22 cellular contexts compared by ENCODE assay signal in genomic region chr10:97582169-97582568, GRCh38. TPM values are rescaled to one million over a fixed set of nuclear protein-coding genes. Genes with fewer than 3 reads are reported as not detected.
A peak's percentile ranks its signal among the peaks of the same experiment; 100 is the strongest.
DNase-seq lines count a peak whose midpoint lies in the region; ATAC-seq and TF ChIP-seq lines count a peak whose summit lies in the region.
"Had no signal": no experiment of that assay in that cellular context is flagged by ENCODE, and none has a peak within 500 bp of the region (broad histone marks: within the 10 kb centered on the region; RNA-seq: fewer than 3 reads in every experiment).

No MANE protein-coding gene starts in this region.

- H3K4me3 ChIP-seq in left ventricle myocardium inferior = no peak overlapping the region
- no peak overlapping the region for H3K4me3 ChIP-seq in heart right ventricle
- no peak overlapping the region for H3K4me3 ChIP-seq in spleen
- H3K4me3 ChIP-seq: BLaER1, GM23338 had no signal

- TF ChIP-seq CTCF in left ventricle myocardium inferior (IDR thresholded peaks at IDR 0.05; ENCODE audit: borderline replicate concordance) (no peak), heart right ventricle (IDR thresholded peaks at IDR 0.05) (no peak), RWPE1 (conservative IDR thresholded peaks at IDR 0.05; ENCODE audit: low read depth) (no peak), spleen (IDR thresholded peaks at IDR 0.05 in 8 of 11, conservative IDR thresholded peaks at IDR 0.05 in 3 of 11) (no peak)

- no peak for ATAC-seq in heart right ventricle
- ATAC-seq: GM23338, HCT116 had no signal

- no peak for DNase-seq in left ventricle myocardium inferior
- no peak for DNase-seq in heart right ventricle
- no peak for DNase-seq in RWPE1 (ENCODE audit: low spot score)
- DNase-seq in posterior vena cava (ENCODE audit: low spot score) = peak; percentile 62
- DNase-seq in spleen = peak; percentile 62
- DNase-seq in activated naive CD4-positive, alpha-beta T cell treated with anti-CD3 and anti-CD28 coated beads, Interleukin-2, amount 50 U/mL, for 16 hours = no peak
- DNase-seq in stimulated activated naive CD4-positive, alpha-beta T cell (lab: John Stamatoyannopoulos, UW) = no peak
- DNase-seq: 8988T; CD4-positive, alpha-beta memory T cell; DMS153; DMS79; GDM1; HFFc6 had no signal

- no peaks in the 10 kb centered on the region for H3K27me3 ChIP-seq in left ventricle myocardium inferior (ENCODE audit: low read depth)
- no peaks in the 10 kb centered on the region for H3K27me3 ChIP-seq in heart right ventricle
- H3K27me3 ChIP-seq in spleen (replicated peaks in 1 of 7) = peaks cover 0 to 17% (median 0%) of the 10 kb centered on the region in 7 donors
- H3K27me3 ChIP-seq: BLaER1 had no signal

- peak overlapping the region; percentile 94 for H3K27ac ChIP-seq in left ventricle myocardium inferior (replicated peaks)
- H3K27ac ChIP-seq in heart right ventricle = peak overlapping the region in 4 of 10 donors; percentile 80 to 91 (median 90)
- 0 out of 2 replicates have a peak overlapping the region, but pooled peaks have one; percentile 18 for H3K27ac ChIP-seq in RWPE1
- no peak overlapping the region for H3K27ac ChIP-seq in spleen
- H3K27ac ChIP-seq: BLaER1, HL-60 had no signal

- intact Hi-C loops in left ventricle myocardium inferior (cut with micrococcal nuclease) = no loop called here
- intact Hi-C loops in heart right ventricle (cut with DNase I) = no loop called here
- intact Hi-C loops in posterior vena cava (cut with DNase I) = no loop called here
- intact Hi-C loops in spleen (cut with DNase I; ENCODE audit: low total_unique reads) = no loop called here

- H3K4me1 ChIP-seq in left ventricle myocardium inferior (peaks cover 41% of the 10 kb centered on the region), heart right ventricle (peaks cover 0 to 36% (median 9%) of the 10 kb centered on the region in 9 donors), spleen (no peaks in the 10 kb centered on the region)
- H3K4me1 ChIP-seq: BLaER1 had no signal

- WGBS in heart right ventricle, 2 donors = 93 to 99% methylated on average over 8 of the region's 8 CpGs
- WGBS in spleen, 5 donors = 87 to 95% (median 94%) methylated on average over 8 of the region's 8 CpGs

- no peaks in the 10 kb centered on the region for H3K36me3 ChIP-seq in left ventricle myocardium inferior
- H3K36me3 ChIP-seq in heart right ventricle = no peaks in the 10 kb centered on the region
- no peaks in the 10 kb centered on the region for H3K36me3 ChIP-seq in spleen
- H3K36me3 ChIP-seq: BLaER1 had no signal

- TF ChIP-seq POLR2A in spleen (IDR thresholded peaks at IDR 0.05) = no peak

- CTCF ChIA-PET in RWPE1 (lab: Yijun Ruan, JAX) = no interaction called here

- POLR2A ChIA-PET in RWPE1 (lab: Yijun Ruan, JAX; ENCODE audit: low non-redundant PET) = no interaction called here

- H3K9me3 ChIP-seq in left ventricle myocardium inferior (replicated peaks) (no peaks in the 10 kb centered on the region), heart right ventricle (no peaks in the 10 kb centered on the region), spleen (no peaks in the 10 kb centered on the region)
- H3K9me3 ChIP-seq: BLaER1 had no signal

RNA-seq across cellular contexts. Expression of gene HOGA1, which starts 2.0 kb away (rescaled TPM):
- total RNA-seq in left ventricle myocardium inferior (47.1 TPM), heart right ventricle (10 to 100 TPM in 9 of 10 donors, 1 to 10 TPM in 1; 8.9 to 42.5 (median 17.4) TPM), posterior vena cava (1 to 10 TPM; 1.5 to 4.1 TPM), spleen (under 1 TPM in 2 of 7 donors, not detected in 5; 0.19 to 0.32 TPM)
- polyA plus RNA-seq in heart right ventricle (10 to 100 TPM; 30.4 to 58.3 TPM), spleen (under 1 TPM; 0.11 to 0.42 (median 0.15) TPM)
- total RNA-seq: A673; CD4-positive, alpha-beta memory T cell; Daoy; GM23338 had no signal
- polyA plus RNA-seq: CD14-positive monocyte; CD4-positive, alpha-beta memory T cell had no signal

RNA-seq across cellular contexts. Expression of gene C10orf62, which starts 7.4 kb away (rescaled TPM):
- 1.5 TPM for total RNA-seq in left ventricle myocardium inferior
- 1 to 10 TPM in 3 of 10 donors, under 1 TPM in 5, not detected in 2; 0.20 to 1.7 (median 0.73) TPM for total RNA-seq in heart right ventricle
- polyA plus RNA-seq in heart right ventricle = 1 to 10 TPM; 1.1 to 2.4 TPM
- under 1 TPM; 0.19 to 0.46 TPM for total RNA-seq in posterior vena cava
- not detected for total RNA-seq in spleen
- polyA plus RNA-seq in spleen = not detected
- total RNA-seq: A673; CD4-positive, alpha-beta memory T cell; Daoy; GM23338; HFFc6; HT1080 had no signal
- polyA plus RNA-seq: AG04450; CD14-positive monocyte; CD4-positive, alpha-beta memory T cell; GM23338 had no signal

RNA-seq across cellular contexts. Expression of gene ANKRD2, which starts 9.6 kb away (rescaled TPM):
- total RNA-seq in left ventricle myocardium inferior (969 TPM), heart right ventricle (100 to 1,000 TPM in 6 of 10 donors, 10 to 100 TPM in 4; 46.3 to 395 (median 133) TPM), posterior vena cava (1 to 10 TPM in 1 of 2 donors, under 1 TPM in 1; 0.67 to 1.1 TPM), spleen (not detected)
- polyA plus RNA-seq in heart right ventricle (100 to 1,000 TPM; 248 to 370 TPM), spleen (under 1 TPM; 0.10 to 0.52 (median 0.18) TPM)
- total RNA-seq: A673; CD4-positive, alpha-beta memory T cell; Daoy; GM23338; HT1080 had no signal
- polyA plus RNA-seq: CD14-positive monocyte; CD4-positive, alpha-beta memory T cell; GM23338 had no signal

RNA-seq across cellular contexts. Expression of gene MORN4, which starts 51.1 kb away (rescaled TPM):
- total RNA-seq in left ventricle myocardium inferior = 13.9 TPM
- 10 to 100 TPM in 8 of 10 donors, 1 to 10 TPM in 2; 4.4 to 17.1 (median 12.8) TPM for total RNA-seq in heart right ventricle
- 10 to 100 TPM; 16.0 to 17.6 TPM for polyA plus RNA-seq in heart right ventricle
- total RNA-seq in posterior vena cava = 1 to 10 TPM; 3.4 to 6.5 TPM
- total RNA-seq in spleen = 1 to 10 TPM; 1.6 to 5.0 (median 2.8) TPM
- polyA plus RNA-seq in spleen = 1 to 10 TPM; 2.0 to 2.8 (median 2.6) TPM
- polyA plus RNA-seq: CD14-positive monocyte had no signal

RNA-seq across cellular contexts. Expression of gene PI4K2A, which starts 58.3 kb away (rescaled TPM):
- total RNA-seq in left ventricle myocardium inferior = 12.4 TPM
- 10 to 100 TPM in 9 of 10 donors, 1 to 10 TPM in 1; 9.4 to 18.5 (median 14.2) TPM for total RNA-seq in heart right ventricle
- 10 to 100 TPM in 1 of 2 donors, 1 to 10 TPM in 1; 5.3 to 20.7 TPM for polyA plus RNA-seq in heart right ventricle
- 10 to 100 TPM; 13.8 to 15.9 TPM for total RNA-seq in posterior vena cava
- 10 to 100 TPM; 19.1 to 28.7 (median 23.4) TPM for total RNA-seq in spleen
- 10 to 100 TPM in 1 of 3 donors, 1 to 10 TPM in 2; 7.1 to 14.3 (median 7.5) TPM for polyA plus RNA-seq in spleen

Comparison
In these comparisons a context has a peak if more than half of its experiments do, and no peak if none do; other contexts are left out.
1. DNase-seq: peak in posterior vena cava (single experiment) and spleen (single experiment); none in left ventricle myocardium inferior (single experiment), heart right ventricle (0 of 2), RWPE1 (single experiment), activated naive CD4-positive, alpha-beta T cell treated with anti-CD3 and anti-CD28 coated beads, Interleukin-2, amount 50 U/mL, for 16 hours (single experiment) and stimulated activated naive CD4-positive, alpha-beta T cell (0 of 6).
2. H3K27ac ChIP-seq: peak in left ventricle myocardium inferior (single experiment) and RWPE1 (single experiment); none in spleen (0 of 8).
3. RNA of gene ANKRD2, which starts 9.6 kb away (total RNA-seq): 969 TPM in left ventricle myocardium inferior (single experiment) and 46.3 to 395 TPM in heart right ventricle; 0.67 to 1.1 TPM in posterior vena cava and not detected in spleen; every median in the first group is over 10 times any median in the second.